In genomic region chr12:104137902-104138746, GRCh38 we compare ENCODE assay signal across 8 cellular contexts.
DNase-seq lines count a peak whose midpoint lies in the region; ATAC-seq lines count a peak whose summit lies in the region.

NFYB (minus strand) TSS chr12:104138210; CDS start chr12:104135453, 2,757 bp downstream.

- ATAC-seq in HG03442 (IDR thresholded peaks at IDR 0.05; ENCODE audit: unreplicated experiment) = peak; percentile 87

- H3K27me3 ChIP-seq in layer of hippocampus (ENCODE audit: control insufficient read depth, insufficient read depth, low read length) = no peaks in the 10 kb centered on the region

- DNase-seq in Ammon's horn (ENCODE audit: low spot score) = peak; percentile 98
- DNase-seq in GM19238 (ENCODE audit: insufficient read length, low spot score) = peak; percentile 98
- DNase-seq in NCI-H524 (lab: John Stamatoyannopoulos, UW) = peak; percentile 87 to 92
- DNase-seq in activated CD4-positive, alpha-beta T cell treated with anti-CD3 and anti-CD28 coated beads for 4 hours = peak; percentile 86 to 89
- peak; percentile 82 to 85 for DNase-seq in stimulated activated CD4-positive, alpha-beta T cell treated with anti-CD3 and anti-CD28 coated beads, Interleukin-1b, Interleukin-23, amount 100 ng/mL, for 4 hours (ENCODE audit: low read depth in 2 of 2)

- peak within 1 kb of the TSS; percentile 81 for H3K27ac ChIP-seq in cingulate gyrus (ENCODE audit: low read depth, low read length)
- peak within 1 kb of the TSS; percentile 75 for H3K27ac ChIP-seq in layer of hippocampus (ENCODE audit: low read depth, low read length)

Comparison
In these comparisons a context has a peak if more than half of its experiments do, and no peak if none do; other contexts are left out.
1. Peak in every context shown above with its lines: DNase-seq, ATAC-seq and H3K27ac ChIP-seq.